ENCODE assay signal across 7 cellular contexts in genomic region chr18:11518788-11519685, GRCh38.
DNase-seq lines count a peak whose midpoint lies in the region; ATAC-seq and TF ChIP-seq lines count a peak whose summit lies in the region.

No MANE protein-coding gene starts in this region.

- H3K27me3 ChIP-seq in GM06990 (replicated peaks; ENCODE audit: control insufficient read depth, insufficient read depth, low read length) (no peaks in the 10 kb centered on the region), Peyer's patch (no peaks in the 10 kb centered on the region), brain microvascular endothelial cell (replicated peaks) (no peaks in the 10 kb centered on the region), right lobe of liver (no peaks in the 10 kb centered on the region), upper lobe of right lung (no peaks in the 10 kb centered on the region)

- H3K4me3 ChIP-seq in GM06990 (replicated peaks; ENCODE audit: low read depth, low read length) (no peak overlapping the region), Peyer's patch (no peak overlapping the region), brain microvascular endothelial cell (ENCODE audit: low read depth, low read length) (no peak overlapping the region), right lobe of liver (no peak overlapping the region), upper lobe of right lung (no peak overlapping the region)

- TF ChIP-seq POLR2A in Peyer's patch (IDR thresholded peaks at IDR 0.05) = no peak
- TF ChIP-seq POLR2A in right lobe of liver (IDR thresholded peaks at IDR 0.05) = no peak

- no peak overlapping the region for H3K27ac ChIP-seq in Peyer's patch
- no peak overlapping the region for H3K27ac ChIP-seq in brain microvascular endothelial cell
- H3K27ac ChIP-seq in right lobe of liver = no peak overlapping the region
- no peak overlapping the region for H3K27ac ChIP-seq in upper lobe of right lung

- DNase-seq in GM06990 (ENCODE audit: extremely low read depth, insufficient read length) (peak; percentile 32), HT1080 (ENCODE audit: low read depth) (peak; percentile 42), Peyer's patch (no peak), brain microvascular endothelial cell (peak; percentile 47), right lobe of liver (peak; percentile 51 to 66 (median 60)), upper lobe of right lung (no peak)

- 55% methylated on average over 20 of the region's 24 CpGs for WGBS in right lobe of liver (ENCODE audit: insufficient coverage, low coverage, low lambda C conversion rate, missing lambda C conversion rate)

- no peaks in the 10 kb centered on the region for H3K36me3 ChIP-seq in GM06990 (ENCODE audit: control insufficient read depth, insufficient read depth, low read length)
- no peaks in the 10 kb centered on the region for H3K36me3 ChIP-seq in Peyer's patch
- no peaks in the 10 kb centered on the region for H3K36me3 ChIP-seq in brain microvascular endothelial cell (replicated peaks)
- no peaks in the 10 kb centered on the region for H3K36me3 ChIP-seq in right lobe of liver
- H3K36me3 ChIP-seq in upper lobe of right lung = no peaks in the 10 kb centered on the region

- ATAC-seq in GM19467 (IDR thresholded peaks at IDR 0.05; ENCODE audit: unreplicated experiment) = peak; percentile 89
- peak; percentile 72 to 81 (median 78) for ATAC-seq in right lobe of liver
- ATAC-seq in upper lobe of right lung = peak; percentile 68

- H3K9me3 ChIP-seq in Peyer's patch = no peaks in the 10 kb centered on the region
- H3K9me3 ChIP-seq in right lobe of liver = no peaks in the 10 kb centered on the region
- no peaks in the 10 kb centered on the region for H3K9me3 ChIP-seq in upper lobe of right lung

- no peaks in the 10 kb centered on the region for H3K4me1 ChIP-seq in Peyer's patch
- H3K4me1 ChIP-seq in right lobe of liver = no peaks in the 10 kb centered on the region
- H3K4me1 ChIP-seq in upper lobe of right lung = no peaks in the 10 kb centered on the region

- TF ChIP-seq CTCF in GM06990 (IDR thresholded peaks at IDR 0.05; ENCODE audit: insufficient read depth, low read length, poor library complexity, severe bottlenecking) (peak; percentile 90), Peyer's patch (IDR thresholded peaks at IDR 0.05) (peak in 4 of 6 experiments; percentile 12 to 37 (median 22)), brain microvascular endothelial cell (IDR thresholded peaks at IDR 0.05; ENCODE audit: low read depth, low read length, missing control alignments) (peak; percentile 91), right lobe of liver (IDR thresholded peaks at IDR 0.05) (peak; percentile 47 to 75 (median 68)), upper lobe of right lung (IDR thresholded peaks at IDR 0.05) (peak; percentile 60)

- intact Hi-C loops in right lobe of liver (cut with DNase I) (no loop called here), upper lobe of right lung (cut with DNase I) (no loop called here)

- in situ Hi-C loops in brain microvascular endothelial cell (cut with HindIII; ENCODE audit: low pct_ligation_motif_present, low sequenced_read_pairs) = no loop called here

Comparison
In these comparisons a context has a peak if more than half of its experiments do, and no peak if none do; other contexts are left out.
1. DNase-seq: peak in GM06990 (single experiment), HT1080 (single experiment), brain microvascular endothelial cell (single experiment) and right lobe of liver (3 of 3); none in Peyer's patch (0 of 3) and upper lobe of right lung (single experiment).
2. CTCF ChIP-seq: peak in every context shown above with its lines; median percentile 91 in brain microvascular endothelial cell; 90 in GM06990; 68 in right lobe of liver; 60 in upper lobe of right lung; 22 in Peyer's patch.
3. Peak in every context shown above with its lines, with median percentiles within 50 percentile points of each other: ATAC-seq.